Comparison of ENCODE assay signal across 19 cellular contexts in genomic region chrX:154505726-154506125, GRCh38. TPM values are rescaled to one million over a fixed set of nuclear protein-coding genes. Genes with fewer than 3 reads are reported as not detected.
DNase-seq lines count a peak whose midpoint lies in the region; ATAC-seq, FAIRE-seq and TF ChIP-seq lines count a peak whose summit lies in the region.
"Had no signal": no experiment of that assay in that cellular context is flagged by ENCODE, and none has a peak within 500 bp of the region (broad histone marks: within the 10 kb centered on the region; RNA-seq: fewer than 3 reads in every experiment).

No MANE protein-coding gene starts in this region.

- H3K9me3 ChIP-seq in GM23248 (ENCODE audit: low read depth) (no peaks in the 10 kb centered on the region), PC-9 (ENCODE audit: insufficient read depth, low read depth) (no peaks in the 10 kb centered on the region), mesodermal cell (ENCODE audit: control insufficient read depth, low read length) (no peaks in the 10 kb centered on the region), gastrocnemius medialis (no peaks in the 10 kb centered on the region)

- no peak overlapping the region for H3K4me2 ChIP-seq in GM23248 (ENCODE audit: unreplicated experiment)
- H3K4me2 ChIP-seq in PC-9, result peak overlapping the region; percentile 36; the same call in 1 of the 2 replicates

- no TSS peak for BruUV-seq in PC-9 (replicated peaks; lab: Mats Ljungman, UMichigan)

- ATAC-seq in gastrocnemius medialis (no peak), GM21526 (IDR thresholded peaks at IDR 0.05; ENCODE audit: low FRiP score, unreplicated experiment) (no peak)
- ATAC-seq: activated naive CD8-positive, alpha-beta T cell treated with anti-CD3 and anti-CD28 coated beads, Interleukin-2, amount 50 U/mL, for 24 hours had no signal

- peak overlapping the region; percentile 14; the same call in 1 of the 2 replicates for H3K9ac ChIP-seq in GM23248

- H3K79me2 ChIP-seq in GM23248 (ENCODE audit: insufficient read depth) (no peaks in the 10 kb centered on the region), PC-9 (ENCODE audit: low read depth) (no peaks in the 10 kb centered on the region)

- H3K36me3 ChIP-seq in GM23248 (ENCODE audit: low read depth) (no peaks in the 10 kb centered on the region), PC-9 (ENCODE audit: low read depth) (no peaks in the 10 kb centered on the region), mesodermal cell (ENCODE audit: control insufficient read depth, insufficient read depth, low read length) (peaks cover 15% of the 10 kb centered on the region), gastrocnemius medialis (peaks cover 0 to 4% of the 10 kb centered on the region in 2 donors)

- WGBS in GM23248 (ENCODE audit: low coverage in 1 of 2, low lambda C conversion rate in 2 of 2, missing lambda C conversion rate in 2 of 2), 2 experiments, result 20 to 25% methylated on average over 9 to 11 of the region's 12 CpGs
- 60 to 73% methylated on average over 1 to 5 of the region's 12 CpGs for whole genome bisulfite sequencing in mesodermal cell (ENCODE audit: insufficient coverage in 2 of 2), 2 experiments

- FAIRE-seq in D721Med (lab: Jason Lieb, UNC), result no peak

- no peak for TF ChIP-seq POLR2A in gastrocnemius medialis (IDR thresholded peaks at IDR 0.05)

- H3K9me2 ChIP-seq in GM23248 (ENCODE audit: insufficient read depth), result no peaks in the 10 kb centered on the region
- H3K9me2 ChIP-seq in PC-9 (ENCODE audit: insufficient read depth), result no peaks in the 10 kb centered on the region

- H4K20me1 ChIP-seq in GM23248 (ENCODE audit: insufficient read depth), result no peaks in the 10 kb centered on the region
- H4K20me1 ChIP-seq in PC-9 (ENCODE audit: insufficient read depth), result no peaks in the 10 kb centered on the region

- H3K27ac ChIP-seq in GM23248, result peak overlapping the region; percentile 70
- H3K27ac ChIP-seq in PC-9, result peak overlapping the region; percentile 59
- H3K27ac ChIP-seq in mesodermal cell (ENCODE audit: low read depth, low read length, severe bottlenecking), result peak overlapping the region; percentile 73
- H3K27ac ChIP-seq in gastrocnemius medialis, result no peak overlapping the region

- intact Hi-C loops in PC-9 (cut with micrococcal nuclease; ENCODE audit: unreplicated experiment), result no loop called here
- intact Hi-C loops in gastrocnemius medialis (cut with DNase I; ENCODE audit: low total_unique reads), result no loop called here

- H3K4me3 ChIP-seq in GM23248 (no peak overlapping the region), PC-9 (no peak overlapping the region), choroid plexus epithelial cell (ENCODE audit: low read depth, low read length) (no peak overlapping the region), mesodermal cell (ENCODE audit: extremely low read depth, insufficient read depth, low read length, poor library complexity, severe bottlenecking) (no peak overlapping the region), gastrocnemius medialis (no peak overlapping the region)

- no peaks in the 10 kb centered on the region for H3F3A ChIP-seq in GM23248 (ENCODE audit: insufficient read depth)
- H3F3A ChIP-seq in PC-9 (ENCODE audit: insufficient read depth, low read depth), result peaks cover 14% of the 10 kb centered on the region; the same call in 1 of the 2 replicates

- TF ChIP-seq CTCF in PC-9 (conservative IDR thresholded peaks at IDR 0.05), result no peak
- TF ChIP-seq CTCF in choroid plexus epithelial cell (conservative IDR thresholded peaks at IDR 0.05; ENCODE audit: low read depth, low read length), result no peak
- TF ChIP-seq CTCF in D721Med (IDR thresholded peaks at IDR 0.05; ENCODE audit: insufficient read depth, missing control alignments), result no peak
- no peak for TF ChIP-seq CTCF in gastrocnemius medialis (IDR thresholded peaks at IDR 0.05 in 4 of 5, conservative IDR thresholded peaks at IDR 0.05 in 1 of 5)

- H2AFZ ChIP-seq in GM23248, result no peak overlapping the region
- H2AFZ ChIP-seq in PC-9, result no peak overlapping the region

- H3K4me1 ChIP-seq in GM23248 (ENCODE audit: insufficient read depth) (peaks cover 11% of the 10 kb centered on the region), PC-9 (replicated peaks; ENCODE audit: insufficient read depth) (peaks cover 14% of the 10 kb centered on the region), mesodermal cell (ENCODE audit: control insufficient read depth, insufficient read depth, low read length, poor library complexity, severe bottlenecking) (peaks cover 8% of the 10 kb centered on the region), gastrocnemius medialis (no peaks in the 10 kb centered on the region)

- no peaks in the 10 kb centered on the region for H3K27me3 ChIP-seq in GM23248 (replicated peaks; ENCODE audit: insufficient read depth)
- no peaks in the 10 kb centered on the region for H3K27me3 ChIP-seq in PC-9 (ENCODE audit: insufficient read depth, low read depth)
- H3K27me3 ChIP-seq in gastrocnemius medialis, result no peaks in the 10 kb centered on the region

- POLR2A ChIA-PET in PC-9 (lab: Charles Lee; ENCODE audit: unreplicated experiment), result no interaction called here

- DNase-seq in GM23248 (peak; percentile 75), PC-9 (peak; percentile 49 to 67), choroid plexus epithelial cell (ENCODE audit: low read depth) (peak; percentile 65), D721Med (ENCODE audit: insufficient read length, low spot score) (no peak), SHP77 (lab: John Stamatoyannopoulos, UW) (no peak), gastrocnemius medialis (no peak)
- DNase-seq: activated CD4-positive, alpha-beta T cell treated with anti-CD3 and anti-CD28 coated beads, Interleukin-2, amount 50 U/mL, for 1 hour; activated naive CD8-positive, alpha-beta T cell treated with anti-CD3 and anti-CD28 coated beads, Interleukin-2, amount 50 U/mL, for 24 hours; activated T-cell treated with anti-CD3 and anti-CD28 coated beads, Interleukin-2, amount 50 U/mL, for 24 hours; KG1; midbrain; NCI-H1930; NCI-H748 treated with DMSO at 0.1 percent for 48 hours; right cardiac atrium; Right ventricle myocardium superior; stimulated activated CD4-positive, alpha-beta T cell treated with anti-CD3 and anti-CD28 coated beads, Interleukin-4, amount 100 ng/mL, for 24 hours; T-helper 9 cell had no signal

- in situ Hi-C loops in GM23248 (cut with MboI) (no loop called here), gastrocnemius medialis (cut with MboI; ENCODE audit: low sequenced_read_pairs in 4 of 4) (no loop called here)

- CTCF ChIA-PET in PC-9 (lab: Charles Lee), result no interaction called here

RNA-seq across cellular contexts. Expression of gene FAM3A, which starts 10.3 kb away (rescaled TPM):
- total RNA-seq in GM23248 (2014; rRNA removed; shearing (Covaris generic)), result 27.8 and 43.6 TPM in 2 replicates
- 35.2 and 35.7 TPM in 2 replicates for polyA plus RNA-seq in GM23248 (2016; fragmentation: Nextera tagmentation; extraction: Ambion mirVana)
- 60.3 and 69.3 TPM in 2 replicates for total RNA-seq in PC-9 (2021)
- 32.9 TPM for polyA plus RNA-seq in mesodermal cell (2013, experiment 1 of 2)
- 29.1 TPM for polyA plus RNA-seq in mesodermal cell (2013, experiment 2 of 2)
- 10 to 100 TPM; 28.3 to 44.5 (median 37.8) TPM for total RNA-seq in gastrocnemius medialis

RNA-seq across cellular contexts. Expression of gene SLC10A3, which starts 15.3 kb away (rescaled TPM):
- total RNA-seq in GM23248 (2014; rRNA removed; shearing (Covaris generic)), result 48.3 and 61.0 TPM in 2 replicates
- 49.4 and 50.8 TPM in 2 replicates for polyA plus RNA-seq in GM23248 (2016; fragmentation: Nextera tagmentation; extraction: Ambion mirVana)
- 38.3 and 54.9 TPM in 2 replicates for total RNA-seq in PC-9 (2021)
- 17.3 TPM for polyA plus RNA-seq in mesodermal cell (2013, experiment 1 of 2)
- 14.2 TPM for polyA plus RNA-seq in mesodermal cell (2013, experiment 2 of 2)
- total RNA-seq in gastrocnemius medialis, result 10 to 100 TPM; 11.8 to 33.3 (median 21.0) TPM

RNA-seq across cellular contexts. Expression of gene UBL4A, which starts 19.3 kb away (rescaled TPM):
- 36.8 and 53.0 TPM in 2 replicates for total RNA-seq in GM23248 (2014; rRNA removed; shearing (Covaris generic))
- polyA plus RNA-seq in GM23248 (2016; fragmentation: Nextera tagmentation; extraction: Ambion mirVana), result 42.4 and 45.2 TPM in 2 replicates
- total RNA-seq in PC-9 (2021) (80.7 and 81.6 TPM in 2 replicates), gastrocnemius medialis (100 to 1,000 TPM in 1 of 4 donors, 10 to 100 TPM in 3; 54.6 to 116 (median 79.8) TPM)
- 28.2 TPM for polyA plus RNA-seq in mesodermal cell (2013, experiment 1 of 2)
- polyA plus RNA-seq in mesodermal cell (2013, experiment 2 of 2), result 28.5 TPM

RNA-seq across cellular contexts. Expression of gene LAGE3, which starts 26.6 kb away (rescaled TPM):
- 42.9 and 44.0 TPM in 2 replicates for total RNA-seq in GM23248 (2014; rRNA removed; shearing (Covaris generic))
- 49.2 and 49.7 TPM in 2 replicates for polyA plus RNA-seq in GM23248 (2016; fragmentation: Nextera tagmentation; extraction: Ambion mirVana)
- 63.9 and 82.5 TPM in 2 replicates for total RNA-seq in PC-9 (2021)
- polyA plus RNA-seq in mesodermal cell (2013, experiment 1 of 2), result 24.1 TPM
- 21.1 TPM for polyA plus RNA-seq in mesodermal cell (2013, experiment 2 of 2)
- 10 to 100 TPM; 26.0 to 72.5 (median 29.3) TPM for total RNA-seq in gastrocnemius medialis

RNA-seq across cellular contexts. Expression of gene G6PD, which starts 40.9 kb away (rescaled TPM):
- total RNA-seq in GM23248 (2014; rRNA removed; shearing (Covaris generic)), result 55.0 and 66.0 TPM in 2 replicates
- 42.5 and 44.3 TPM in 2 replicates for polyA plus RNA-seq in GM23248 (2016; fragmentation: Nextera tagmentation; extraction: Ambion mirVana)
- total RNA-seq in PC-9 (2021), result 987 and 1,283 TPM in 2 replicates
- polyA plus RNA-seq in mesodermal cell (2013, experiment 1 of 2), result 89.5 TPM
- polyA plus RNA-seq in mesodermal cell (2013, experiment 2 of 2), result 76.7 TPM
- 10 to 100 TPM in 1 of 4 donors, 1 to 10 TPM in 3; 1.5 to 23.9 (median 7.6) TPM for total RNA-seq in gastrocnemius medialis

Comparison
In these comparisons a context has a peak if more than half of its experiments do, and no peak if none do; other contexts are left out.
1. DNase-seq: peak in GM23248 (single experiment), PC-9 (2 of 2) and choroid plexus epithelial cell (single experiment); none in D721Med (single experiment), SHP77 (0 of 2) and gastrocnemius medialis (0 of 2).
2. H3K27ac ChIP-seq: peak in GM23248 (single experiment), PC-9 (single experiment) and mesodermal cell (single experiment); none in gastrocnemius medialis (0 of 4).